In genomic region chr4:761739-762138, GRCh38 we compare ENCODE assay signal across 2 cellular contexts.
TF ChIP-seq lines count a peak whose summit lies in the region.

No MANE protein-coding gene starts in this region.

TF ChIP-seq in GM12878, 131 proteins besides CTCF, POLR2A, EP300 and RAD21:
- TF ChIP-seq FOXM1 (IDR thresholded peaks at IDR 0.05; ENCODE audit: low read depth, low read length): no peak
- TF ChIP-seq BACH1 (IDR thresholded peaks at IDR 0.05; ENCODE audit: borderline replicate concordance): no peak
- TF ChIP-seq CHD4 (IDR thresholded peaks at IDR 0.05): no peak
- TF ChIP-seq MYC (IDR thresholded peaks at IDR 0.05; ENCODE audit: insufficient read depth, insufficient read length, insufficient replicate concordance, low read length, severe bottlenecking): no peak

TF ChIP-seq in HepG2, 621 proteins besides CTCF, POLR2A, EP300 and RAD21:
- TF ChIP-seq REPIN1 (CRISPR knock-in tag; IDR thresholded peaks at IDR 0.05; ENCODE audit: borderline replicate concordance, low read depth) (no peak), ZNF513 (CRISPR knock-in tag; conservative IDR thresholded peaks at IDR 0.05) (no peak), ZNF337 (CRISPR knock-in tag; IDR thresholded peaks at IDR 0.05; ENCODE audit: borderline replicate concordance, low read depth) (no peak), GTF3A (CRISPR knock-in tag; conservative IDR thresholded peaks at IDR 0.05) (no peak), AGO1 (IDR thresholded peaks at IDR 0.05; ENCODE audit: low read depth, low read length, poor library complexity, severe bottlenecking) (peak; percentile 73), ARNT (IDR thresholded peaks at IDR 0.05) (no peak), SSRP1 (CRISPR knock-in tag; IDR thresholded peaks at IDR 0.05) (no peak), TEAD3 (CRISPR knock-in tag; optimal IDR thresholded peaks at IDR 0.05; ENCODE audit: borderline replicate concordance) (no peak), HINFP (CRISPR knock-in tag; IDR thresholded peaks at IDR 0.05; ENCODE audit: low read depth) (no peak)
- TF ChIP-seq, protein P1, sequence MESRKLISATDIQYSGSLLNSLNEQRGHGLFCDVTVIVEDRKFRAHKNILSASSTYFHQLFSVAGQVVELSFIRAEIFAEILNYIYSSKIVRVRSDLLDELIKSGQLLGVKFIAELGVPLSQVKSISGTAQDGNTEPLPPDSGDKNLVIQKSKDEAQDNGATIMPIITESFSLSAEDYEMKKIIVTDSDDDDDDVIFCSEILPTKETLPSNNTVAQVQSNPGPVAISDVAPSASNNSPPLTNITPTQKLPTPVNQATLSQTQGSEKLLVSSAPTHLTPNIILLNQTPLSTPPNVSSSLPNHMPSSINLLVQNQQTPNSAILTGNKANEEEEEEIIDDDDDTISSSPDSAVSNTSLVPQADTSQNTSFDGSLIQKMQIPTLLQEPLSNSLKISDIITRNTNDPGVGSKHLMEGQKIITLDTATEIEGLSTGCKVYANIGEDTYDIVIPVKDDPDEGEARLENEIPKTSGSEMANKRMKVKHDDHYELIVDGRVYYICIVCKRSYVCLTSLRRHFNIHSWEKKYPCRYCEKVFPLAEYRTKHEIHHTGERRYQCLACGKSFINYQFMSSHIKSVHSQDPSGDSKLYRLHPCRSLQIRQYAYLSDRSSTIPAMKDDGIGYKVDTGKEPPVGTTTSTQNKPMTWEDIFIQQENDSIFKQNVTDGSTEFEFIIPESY (CRISPR knock-in tag; IDR thresholded peaks at IDR 0.05): peak; percentile 12; the same call in 1 of the 2 replicates
